Comparison of ENCODE assay signal across 1 cellular context in the genomic region with DNA sequence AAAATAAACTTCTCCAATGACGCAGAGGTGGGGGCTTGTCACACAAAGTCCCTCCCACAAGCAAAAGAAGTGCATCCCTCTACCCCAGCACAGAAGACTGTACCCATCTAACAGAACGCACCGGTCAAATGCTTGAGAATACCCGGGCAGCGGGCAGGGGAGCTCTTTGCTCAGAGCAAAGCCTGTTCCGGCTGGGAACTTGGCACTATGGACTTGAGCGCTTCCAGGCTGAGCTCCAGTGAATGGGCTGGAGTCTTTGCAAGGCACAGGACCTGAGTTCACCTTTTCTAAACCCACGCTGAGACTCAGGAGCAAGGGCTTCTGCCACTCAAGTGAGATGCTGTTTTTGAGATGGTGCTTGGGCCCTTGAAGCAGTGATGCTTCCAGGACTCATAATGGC.
TF ChIP-seq lines count a peak whose summit lies in the region.

No MANE protein-coding gene starts in this region.

TF ChIP-seq in HepG2, 621 proteins besides CTCF, POLR2A, EP300 and RAD21:
- TF ChIP-seq ZFP91 (CRISPR knock-in tag; IDR thresholded peaks at IDR 0.05; ENCODE audit: borderline replicate concordance), result no peak
- peak; percentile 17; the same call in 1 of the 2 replicates for TF ChIP-seq ZNF629 (CRISPR knock-in tag; conservative IDR thresholded peaks at IDR 0.05)
- 0 out of 2 replicates have a peak, but pooled peaks have one; percentile 1 for TF ChIP-seq POLR2AphosphoS2 (IDR thresholded peaks at IDR 0.05; ENCODE audit: low read depth, low read length)
